ENCODE assay signal across 17 cellular contexts in genomic region chr17:33091271-33091670, GRCh38.
DNase-seq lines count a peak whose midpoint lies in the region.
"Had no signal": no experiment of that assay in that cellular context is flagged by ENCODE, and none has a peak within 500 bp of the region (broad histone marks: within the 10 kb centered on the region; RNA-seq: fewer than 3 reads in every experiment).

No MANE protein-coding gene starts in this region.

- peak; percentile 90 for DNase-seq in NCI-H226
- DNase-seq in astrocyte of the hippocampus (ENCODE audit: low read depth, low spot score), result peak; percentile 2
- peak; percentile 28 for DNase-seq in inferior parietal cortex (ENCODE audit: extremely low spot score)
- no peak for DNase-seq in activated CD4-positive, alpha-beta T cell treated with anti-CD3 and anti-CD28 coated beads, Interleukin-2, amount 50 U/mL, for 48 hours
- no peak for DNase-seq in OCI-M2 (lab: John Stamatoyannopoulos, UW; ENCODE audit: unreplicated experiment)
- DNase-seq in NCI-H128 (lab: John Stamatoyannopoulos, UW; ENCODE audit: unreplicated experiment), result no peak
- DNase-seq in activated effector memory CD4-positive, alpha-beta T cell treated with anti-CD3 and anti-CD28 coated beads, Interleukin-2, amount 50 U/mL, for 16 hours, result no peak
- DNase-seq: CD4-positive, alpha-beta T cell; COR-L47; DMS79; H7; KBM-7; NCI-H1105; NCI-H2029 treated with DMSO at 0.1 percent for 48 hours; NCI-H2171; NCI-H526 treated with DMSO at 0.1 percent for 48 hours; T-cell had no signal

Comparison
In these comparisons a context has a peak if more than half of its experiments do, and no peak if none do; other contexts are left out.
1. DNase-seq: peak in NCI-H226 (single experiment), astrocyte of the hippocampus (single experiment) and inferior parietal cortex (single experiment); none in activated CD4-positive, alpha-beta T cell treated with anti-CD3 and anti-CD28 coated beads, Interleukin-2, amount 50 U/mL, for 48 hours (0 of 2), OCI-M2 (single experiment), NCI-H128 (single experiment) and activated effector memory CD4-positive, alpha-beta T cell treated with anti-CD3 and anti-CD28 coated beads, Interleukin-2, amount 50 U/mL, for 16 hours (single experiment).